8 cellular contexts compared by ENCODE assay signal in genomic region chr2:24124003-24124585, GRCh38. TPM values are rescaled to one million over a fixed set of nuclear protein-coding genes. Genes with fewer than 3 reads are reported as not detected.
DNase-seq lines count a peak whose midpoint lies in the region; ATAC-seq and TF ChIP-seq lines count a peak whose summit lies in the region.

No MANE protein-coding gene starts in this region.

- TF ChIP-seq CTCF in RWPE2 (IDR thresholded peaks at IDR 0.05; ENCODE audit: poor library complexity, severe bottlenecking) (no peak), epithelial cell of proximal tubule (conservative IDR thresholded peaks at IDR 0.05; ENCODE audit: low read depth, low read length) (no peak), osteocyte (IDR thresholded peaks at IDR 0.05) (no peak)

- H3K27me3 Mint-ChIP-seq in activated CD4-positive, alpha-beta T cell treated with anti-CD3 and anti-CD28 coated beads, Interleukin-2, amount 10 ng/mL, durations not matched to agents 24 days and 14 days: peaks cover 2% of the 10 kb centered on the region
- no peaks in the 10 kb centered on the region for H3K27me3 Mint-ChIP-seq in osteocyte (ENCODE audit: unreplicated experiment)

- H3K4me1 ChIP-seq in RWPE2 (ENCODE audit: insufficient read depth, poor library complexity, severe bottlenecking): peaks cover 10% of the 10 kb centered on the region

- H3K9me3 Mint-ChIP-seq in activated CD4-positive, alpha-beta T cell treated with anti-CD3 and anti-CD28 coated beads, Interleukin-2, amount 10 ng/mL, durations not matched to agents 24 days and 14 days: no peaks in the 10 kb centered on the region
- H3K9me3 Mint-ChIP-seq in osteocyte (ENCODE audit: unreplicated experiment): no peaks in the 10 kb centered on the region

- peak overlapping the region; percentile 81 for H3K4me3 Mint-ChIP-seq in activated CD4-positive, alpha-beta T cell treated with anti-CD3 and anti-CD28 coated beads, Interleukin-2, amount 10 ng/mL, durations not matched to agents 24 days and 14 days
- peak overlapping the region; percentile 80 for H3K4me3 Mint-ChIP-seq in osteocyte (ENCODE audit: unreplicated experiment)

- H3K27ac ChIP-seq in RWPE2 (ENCODE audit: poor library complexity, severe bottlenecking): peak overlapping the region; percentile 62

- H3K27ac Mint-ChIP-seq in activated CD4-positive, alpha-beta T cell treated with anti-CD3 and anti-CD28 coated beads, Interleukin-2, amount 10 ng/mL, durations not matched to agents 24 days and 14 days: peak overlapping the region; percentile 75
- H3K27ac Mint-ChIP-seq in osteocyte (ENCODE audit: unreplicated experiment): peak overlapping the region; percentile 95

- intact Hi-C loops in activated CD4-positive, alpha-beta T cell treated with anti-CD3 and anti-CD28 coated beads, Interleukin-2, amount 10 ng/mL, durations not matched to agents 24 days and 14 days (cut with micrococcal nuclease): no loop called here

- H3K4me3 ChIP-seq in RWPE2 (ENCODE audit: severe bottlenecking): peak overlapping the region; percentile 97
- peak overlapping the region; percentile 82 for H3K4me3 ChIP-seq in epithelial cell of proximal tubule (ENCODE audit: low read depth, low read length)

- no peak for DNase-seq in activated CD4-positive, alpha-beta T cell treated with anti-CD3 and anti-CD28 coated beads, Interleukin-2, amount 10 ng/mL, durations not matched to agents 24 days and 14 days
- DNase-seq in activated CD4-positive, alpha-beta T cell treated with anti-CD3 and anti-CD28 coated beads, Interleukin-2, amount 50 U/mL, for 1 hour: no peak
- DNase-seq in RWPE2 (ENCODE audit: low spot score) (no peak), epithelial cell of proximal tubule (ENCODE audit: low read depth) (no peak), osteocyte (ENCODE audit: extremely low spot score, unreplicated experiment) (no peak), 8988T (no peak), NCI-H1048 (lab: John Stamatoyannopoulos, UW) (no peak)

- no peaks in the 10 kb centered on the region for H3K36me3 Mint-ChIP-seq in activated CD4-positive, alpha-beta T cell treated with anti-CD3 and anti-CD28 coated beads, Interleukin-2, amount 10 ng/mL, durations not matched to agents 24 days and 14 days (ENCODE audit: low read depth)
- H3K36me3 Mint-ChIP-seq in osteocyte (ENCODE audit: unreplicated experiment): peaks cover 9% of the 10 kb centered on the region

- no peaks in the 10 kb centered on the region for H3K9me3 ChIP-seq in RWPE2 (ENCODE audit: severe bottlenecking)

- H3K27me3 ChIP-seq in RWPE2 (ENCODE audit: insufficient read depth, poor library complexity, severe bottlenecking): no peaks in the 10 kb centered on the region

- no peaks in the 10 kb centered on the region for H3K36me3 ChIP-seq in RWPE2 (ENCODE audit: low read depth)

- H3K4me1 Mint-ChIP-seq in activated CD4-positive, alpha-beta T cell treated with anti-CD3 and anti-CD28 coated beads, Interleukin-2, amount 10 ng/mL, durations not matched to agents 24 days and 14 days: peaks cover 14% of the 10 kb centered on the region
- H3K4me1 Mint-ChIP-seq in osteocyte (ENCODE audit: unreplicated experiment): peaks cover 23% of the 10 kb centered on the region

- ATAC-seq in HG02943 (IDR thresholded peaks at IDR 0.05; ENCODE audit: low read depth, unreplicated experiment) (peak; percentile 26), RWPE2 (ENCODE audit: low read depth) (peak; percentile 31; the same call in 2 of the 3 replicates)

RNA-seq across cellular contexts. Expression of gene FAM228B, which starts 0.8 kb away (rescaled TPM):
- 3.2 and 4.7 TPM in 2 replicates for total RNA-seq in activated CD4-positive, alpha-beta T cell treated with anti-CD3 and anti-CD28 coated beads, Interleukin-2, amount 10 ng/mL, durations not matched to agents 24 days and 14 days
- 2.7 and 4.8 TPM in 2 replicates for total RNA-seq in epithelial cell of proximal tubule
- total RNA-seq in osteocyte: 19.5 and 22.5 TPM in 2 replicates

RNA-seq across cellular contexts. Expression of gene PFN4, which starts 1.0 kb away (rescaled TPM):
- total RNA-seq in activated CD4-positive, alpha-beta T cell treated with anti-CD3 and anti-CD28 coated beads, Interleukin-2, amount 10 ng/mL, durations not matched to agents 24 days and 14 days: 0.47 TPM in 1 of 2 replicates, not detected in the other
- not detected in 2 replicates for total RNA-seq in epithelial cell of proximal tubule
- 1.4 and 1.9 TPM in 2 replicates for total RNA-seq in osteocyte

RNA-seq across cellular contexts. Expression of gene TP53I3, which starts 39.5 kb away (rescaled TPM):
- total RNA-seq in activated CD4-positive, alpha-beta T cell treated with anti-CD3 and anti-CD28 coated beads, Interleukin-2, amount 10 ng/mL, durations not matched to agents 24 days and 14 days: 1.2 and 2.0 TPM in 2 replicates
- total RNA-seq in epithelial cell of proximal tubule (36.5 and 46.0 TPM in 2 replicates), osteocyte (44.4 and 45.9 TPM in 2 replicates)

RNA-seq across cellular contexts. Expression of gene SF3B6, which starts 48.0 kb away (rescaled TPM):
- total RNA-seq in activated CD4-positive, alpha-beta T cell treated with anti-CD3 and anti-CD28 coated beads, Interleukin-2, amount 10 ng/mL, durations not matched to agents 24 days and 14 days: 143 and 154 TPM in 2 replicates
- total RNA-seq in epithelial cell of proximal tubule (159 and 226 TPM in 2 replicates), osteocyte (89.5 and 91.4 TPM in 2 replicates)

RNA-seq across cellular contexts. Expression of gene FAM228A, which starts 50.8 kb away (rescaled TPM):
- total RNA-seq in activated CD4-positive, alpha-beta T cell treated with anti-CD3 and anti-CD28 coated beads, Interleukin-2, amount 10 ng/mL, durations not matched to agents 24 days and 14 days: not detected in 2 replicates
- total RNA-seq in epithelial cell of proximal tubule: 0.43 TPM in 1 of 2 replicates, not detected in the other
- total RNA-seq in osteocyte: 0.32 TPM in 1 of 2 replicates, not detected in the other

Comparison
In these comparisons a context has a peak if more than half of its experiments do, and no peak if none do; other contexts are left out.
1. RNA of gene TP53I3, which starts 39.5 kb away (total RNA-seq): 44.4 to 45.9 TPM in osteocyte and 36.5 to 46.0 TPM in epithelial cell of proximal tubule; 1.2 to 2.0 TPM in activated CD4-positive, alpha-beta T cell treated with anti-CD3 and anti-CD28 coated beads, Interleukin-2, amount 10 ng/mL, durations not matched to agents 24 days and 14 days; every median in the first group is over 10 times any median in the second.